ENCODE assay signal across 21 cellular contexts in genomic region chr6:47129129-47129528, GRCh38.
DNase-seq lines count a peak whose midpoint lies in the region; ATAC-seq and TF ChIP-seq lines count a peak whose summit lies in the region.
"Had no signal": no experiment of that assay in that cellular context is flagged by ENCODE, and none has a peak within 500 bp of the region (broad histone marks: within the 10 kb centered on the region; RNA-seq: fewer than 3 reads in every experiment).

No MANE protein-coding gene starts in this region.

- H3K27ac ChIP-seq in mesendoderm (ENCODE audit: low read depth, low read length) = no peak overlapping the region
- H3K27ac ChIP-seq: BLaER1 treated with 17β-estradiol and CSF1 and Interleukin-3, amounts not matched to agents 10 nM and 100 nM had no signal

- H3K9me2 ChIP-seq in Loucy (replicated peaks; ENCODE audit: low read depth, low read length) = no peaks in the 10 kb centered on the region

- WGBS in mesendoderm (ENCODE audit: extremely low coverage, insufficient coverage, low lambda C conversion rate) = no CpG with 5 or more reads among the region's 1 CpG

- H3F3A ChIP-seq in Loucy (ENCODE audit: low read depth) = no peaks in the 10 kb centered on the region; the same call in 1 of the 2 replicates

- H3K36me3 ChIP-seq in Loucy (ENCODE audit: insufficient read depth, low read length) (no peaks in the 10 kb centered on the region), mesendoderm (ENCODE audit: control insufficient read depth, insufficient read depth, low read length) (no peaks in the 10 kb centered on the region)
- H3K36me3 ChIP-seq: BE2C; BLaER1 treated with 17β-estradiol and CSF1 and Interleukin-3, amounts not matched to agents 10 nM and 100 nM; HAP-1 had no signal

- H3K9ac ChIP-seq in Loucy (ENCODE audit: low read depth, low read length, poor library complexity, severe bottlenecking) = no peak overlapping the region
- H3K9ac ChIP-seq in mesendoderm (ENCODE audit: low read length) = no peak overlapping the region
- H3K9ac ChIP-seq: BLaER1 treated with 17β-estradiol and CSF1 and Interleukin-3, amounts not matched to agents 10 nM and 100 nM had no signal

- no peak overlapping the region for H3K4ac ChIP-seq in mesendoderm (ENCODE audit: low read depth, low read length)

- no peak overlapping the region for H2BK5ac ChIP-seq in mesendoderm (ENCODE audit: low read length)

- H2BK120ac ChIP-seq in mesendoderm (ENCODE audit: low read depth, low read length) = no peak overlapping the region

- no peak overlapping the region for H3K23ac ChIP-seq in mesendoderm (ENCODE audit: low read length)

- peak overlapping the region; percentile 35 for H3K4me2 ChIP-seq in Loucy (ENCODE audit: low read depth, low read length, poor library complexity, severe bottlenecking)
- no peak overlapping the region for H3K4me2 ChIP-seq in mesendoderm (ENCODE audit: low read length)
- H3K4me2 ChIP-seq: BLaER1 treated with 17β-estradiol and CSF1 and Interleukin-3, amounts not matched to agents 10 nM and 100 nM had no signal

- no peak overlapping the region for H2AK5ac ChIP-seq in mesendoderm (ENCODE audit: low read length)

- no peak for TF ChIP-seq CTCF in Loucy (conservative IDR thresholded peaks at IDR 0.05; ENCODE audit: low read length)

- H3K4me3 ChIP-seq in Loucy (ENCODE audit: low read length, poor library complexity, severe bottlenecking) (no peak overlapping the region), mesendoderm (ENCODE audit: low read length) (no peak overlapping the region)
- H3K4me3 ChIP-seq: A549; BLaER1 treated with 17β-estradiol and CSF1 and Interleukin-3, amounts not matched to agents 10 nM and 100 nM; HAP-1 had no signal

- ATAC-seq in HG03135 (IDR thresholded peaks at IDR 0.05; ENCODE audit: unreplicated experiment) = no peak
- ATAC-seq in GM21381 (IDR thresholded peaks at IDR 0.05; ENCODE audit: unreplicated experiment) = no peak
- ATAC-seq: A549 had no signal

- in situ Hi-C loops in G401 (cut with HindIII; ENCODE audit: low sequenced_read_pairs) = no loop called here

- no peaks in the 10 kb centered on the region for H4K20me1 ChIP-seq in Loucy (ENCODE audit: insufficient read depth, low read length, poor library complexity, severe bottlenecking)
- H4K20me1 ChIP-seq: BLaER1 treated with 17β-estradiol and CSF1 and Interleukin-3, amounts not matched to agents 10 nM and 100 nM had no signal

- DNase-seq in G401 (ENCODE audit: low spot score) = peak; percentile 8
- peak; percentile 13 for DNase-seq in kidney tubule cell (ENCODE audit: low spot score)
- DNase-seq in mesendoderm = no peak
- DNase-seq in NCI-H2107 (lab: John Stamatoyannopoulos, UW) = no peak
- DNase-seq: 8988T; ACHN; AML-193; BE2C; CD4-positive, alpha-beta T cell; CD8-positive, alpha-beta memory T cell; DMS 273 treated with DMSO at 0.1 percent for 48 hours; DMS53; DMS79 treated with DMSO at 0.1 percent for 48 hours; GOT3; HFFc6 had no signal

- H3K79me2 ChIP-seq in Loucy (ENCODE audit: insufficient read depth, low read length) (no peaks in the 10 kb centered on the region), mesendoderm (ENCODE audit: control insufficient read depth, insufficient read depth, low read length) (no peaks in the 10 kb centered on the region)

- H4K5ac ChIP-seq in mesendoderm (ENCODE audit: low read length) = no peak overlapping the region

- peak overlapping the region; percentile 69; the same call in 1 of the 2 replicates for H2AFZ ChIP-seq in Loucy (ENCODE audit: low read length)

- no peak overlapping the region for H4K8ac ChIP-seq in mesendoderm (ENCODE audit: low read depth, low read length)

- H3K27me3 ChIP-seq in Loucy (ENCODE audit: insufficient read depth, low read length, poor library complexity, severe bottlenecking) (no peaks in the 10 kb centered on the region), mesendoderm (ENCODE audit: insufficient read depth, low read length, poor library complexity) (no peaks in the 10 kb centered on the region)
- H3K27me3 ChIP-seq: BE2C; BLaER1 treated with 17β-estradiol and CSF1 and Interleukin-3, amounts not matched to agents 10 nM and 100 nM had no signal

- H3K4me1 ChIP-seq in Loucy (ENCODE audit: insufficient read depth, low read length, poor library complexity, severe bottlenecking) (peaks cover 7% of the 10 kb centered on the region), mesendoderm (ENCODE audit: control insufficient read depth, low read depth, low read length) (peaks cover 19% of the 10 kb centered on the region)
- H3K4me1 ChIP-seq: BE2C, HAP-1 had no signal

- no peak overlapping the region for H3K18ac ChIP-seq in mesendoderm (ENCODE audit: low read length)

- no peaks in the 10 kb centered on the region for H3K9me3 ChIP-seq in Loucy (ENCODE audit: insufficient read depth, low read depth, low read length)
- H3K9me3 ChIP-seq: A549, BE2C, HAP-1 had no signal

- H3K56ac ChIP-seq in mesendoderm (ENCODE audit: low read length) = no peak overlapping the region

- peak overlapping the region; percentile 46 for H2BK15ac ChIP-seq in mesendoderm (replicated peaks; ENCODE audit: low read depth)

- H3K79me1 ChIP-seq in mesendoderm (ENCODE audit: low read length) = no peaks in the 10 kb centered on the region

Comparison
In these comparisons a context has a peak if more than half of its experiments do, and no peak if none do; other contexts are left out.
1. DNase-seq: peak in G401 (single experiment) and kidney tubule cell (single experiment); none in mesendoderm (single experiment) and NCI-H2107 (single experiment).